Comparison of ENCODE assay signal across 1 cellular context in genomic region chr1:150558761-150559626, GRCh38.
TF ChIP-seq lines count a peak whose summit lies in the region.

No MANE protein-coding gene starts in this region.

TF ChIP-seq in HEK293, 187 proteins besides CTCF, POLR2A, EP300 and RAD21 (continued from another document):
- 0 out of 2 replicates have a peak, but pooled peaks have one; percentile 20 for TF ChIP-seq REST (tag by site-specific recombination; IDR thresholded peaks at IDR 0.05)
